Comparison of ENCODE assay signal across 1 cellular context in the genomic region with DNA sequence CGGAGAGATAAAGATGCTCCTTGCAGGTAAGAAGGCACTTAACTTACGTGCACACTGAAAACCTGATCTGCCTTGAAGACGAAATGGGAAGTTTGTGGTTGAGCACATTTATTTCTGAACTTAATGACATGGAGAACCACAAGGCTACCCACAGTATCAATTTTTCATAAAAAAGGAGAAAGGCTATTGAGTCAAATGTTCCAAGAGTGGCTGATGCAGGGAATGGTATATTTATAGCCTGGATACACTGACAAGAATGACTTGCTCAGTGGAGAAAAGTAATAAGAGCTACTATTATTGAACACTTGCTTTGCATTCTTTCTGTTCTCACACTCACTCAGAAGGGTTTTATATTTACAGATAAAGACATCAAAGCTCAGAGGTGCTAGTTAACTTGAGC.
TF ChIP-seq lines count a peak whose summit lies in the region.

No MANE protein-coding gene starts in this region.

TF ChIP-seq in GM23338, 12 proteins besides CTCF, POLR2A, EP300 and RAD21:
- TF ChIP-seq, protein P1, sequence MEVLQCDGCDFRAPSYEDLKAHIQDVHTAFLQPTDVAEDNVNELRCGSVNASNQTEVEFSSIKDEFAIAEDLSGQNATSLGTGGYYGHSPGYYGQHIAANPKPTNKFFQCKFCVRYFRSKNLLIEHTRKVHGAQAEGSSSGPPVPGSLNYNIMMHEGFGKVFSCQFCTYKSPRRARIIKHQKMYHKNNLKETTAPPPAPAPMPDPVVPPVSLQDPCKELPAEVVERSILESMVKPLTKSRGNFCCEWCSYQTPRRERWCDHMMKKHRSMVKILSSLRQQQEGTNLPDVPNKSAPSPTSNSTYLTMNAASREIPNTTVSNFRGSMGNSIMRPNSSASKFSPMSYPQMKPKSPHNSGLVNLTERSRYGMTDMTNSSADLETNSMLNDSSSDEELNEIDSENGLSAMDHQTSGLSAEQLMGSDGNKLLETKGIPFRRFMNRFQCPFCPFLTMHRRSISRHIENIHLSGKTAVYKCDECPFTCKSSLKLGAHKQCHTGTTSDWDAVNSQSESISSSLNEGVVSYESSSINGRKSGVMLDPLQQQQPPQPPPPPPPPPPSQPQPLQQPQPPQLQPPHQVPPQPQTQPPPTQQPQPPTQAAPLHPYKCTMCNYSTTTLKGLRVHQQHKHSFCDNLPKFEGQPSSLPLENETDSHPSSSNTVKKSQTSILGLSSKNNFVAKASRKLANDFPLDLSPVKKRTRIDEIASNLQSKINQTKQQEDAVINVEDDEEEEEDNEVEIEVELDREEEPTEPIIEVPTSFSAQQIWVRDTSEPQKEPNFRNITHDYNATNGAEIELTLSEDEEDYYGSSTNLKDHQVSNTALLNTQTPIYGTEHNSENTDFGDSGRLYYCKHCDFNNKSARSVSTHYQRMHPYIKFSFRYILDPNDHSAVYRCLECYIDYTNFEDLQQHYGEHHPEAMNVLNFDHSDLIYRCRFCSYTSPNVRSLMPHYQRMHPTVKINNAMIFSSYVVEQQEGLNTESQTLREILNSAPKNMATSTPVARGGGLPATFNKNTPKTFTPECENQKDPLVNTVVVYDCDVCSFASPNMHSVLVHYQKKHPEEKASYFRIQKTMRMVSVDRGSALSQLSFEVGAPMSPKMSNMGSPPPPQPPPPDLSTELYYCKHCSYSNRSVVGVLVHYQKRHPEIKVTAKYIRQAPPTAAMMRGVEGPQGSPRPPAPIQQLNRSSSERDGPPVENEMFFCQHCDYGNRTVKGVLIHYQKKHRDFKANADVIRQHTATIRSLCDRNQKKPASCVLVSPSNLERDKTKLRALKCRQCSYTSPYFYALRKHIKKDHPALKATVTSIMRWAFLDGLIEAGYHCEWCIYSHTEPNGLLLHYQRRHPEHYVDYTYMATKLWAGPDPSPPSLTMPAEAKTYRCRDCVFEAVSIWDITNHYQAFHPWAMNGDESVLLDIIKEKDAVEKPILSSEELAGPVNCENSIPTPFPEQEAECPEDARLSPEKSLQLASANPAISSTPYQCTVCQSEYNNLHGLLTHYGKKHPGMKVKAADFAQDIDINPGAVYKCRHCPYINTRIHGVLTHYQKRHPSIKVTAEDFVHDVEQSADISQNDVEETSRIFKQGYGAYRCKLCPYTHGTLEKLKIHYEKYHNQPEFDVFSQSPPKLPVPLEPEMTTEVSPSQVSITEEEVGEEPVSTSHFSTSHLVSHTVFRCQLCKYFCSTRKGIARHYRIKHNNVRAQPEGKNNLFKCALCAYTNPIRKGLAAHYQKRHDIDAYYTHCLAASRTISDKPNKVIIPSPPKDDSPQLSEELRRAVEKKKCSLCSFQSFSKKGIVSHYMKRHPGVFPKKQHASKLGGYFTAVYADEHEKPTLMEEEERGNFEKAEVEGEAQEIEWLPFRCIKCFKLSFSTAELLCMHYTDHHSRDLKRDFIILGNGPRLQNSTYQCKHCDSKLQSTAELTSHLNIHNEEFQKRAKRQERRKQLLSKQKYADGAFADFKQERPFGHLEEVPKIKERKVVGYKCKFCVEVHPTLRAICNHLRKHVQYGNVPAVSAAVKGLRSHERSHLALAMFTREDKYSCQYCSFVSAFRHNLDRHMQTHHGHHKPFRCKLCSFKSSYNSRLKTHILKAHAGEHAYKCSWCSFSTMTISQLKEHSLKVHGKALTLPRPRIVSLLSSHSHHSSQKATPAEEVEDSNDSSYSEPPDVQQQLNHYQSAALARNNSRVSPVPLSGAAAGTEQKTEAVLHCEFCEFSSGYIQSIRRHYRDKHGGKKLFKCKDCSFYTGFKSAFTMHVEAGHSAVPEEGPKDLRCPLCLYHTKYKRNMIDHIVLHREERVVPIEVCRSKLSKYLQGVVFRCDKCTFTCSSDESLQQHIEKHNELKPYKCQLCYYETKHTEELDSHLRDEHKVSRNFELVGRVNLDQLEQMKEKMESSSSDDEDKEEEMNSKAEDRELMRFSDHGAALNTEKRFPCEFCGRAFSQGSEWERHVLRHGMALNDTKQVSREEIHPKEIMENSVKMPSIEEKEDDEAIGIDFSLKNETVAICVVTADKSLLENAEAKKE (CRISPR knock-in tag; IDR thresholded peaks at IDR 0.05) = no peak
- TF ChIP-seq JUNB (IDR thresholded peaks at IDR 0.05; ENCODE audit: unreplicated experiment) (no peak), CREB1 (CRISPR knock-in tag; IDR thresholded peaks at IDR 0.05; ENCODE audit: low read depth) (no peak), NANOG (IDR thresholded peaks at IDR 0.05; ENCODE audit: borderline replicate concordance) (no peak), POLR2AphosphoS5 (IDR thresholded peaks at IDR 0.05; ENCODE audit: low read depth) (no peak), EZH2phosphoT487 (IDR thresholded peaks at IDR 0.05; ENCODE audit: unreplicated experiment) (no peak), ZNF331 (CRISPR knock-in tag; IDR thresholded peaks at IDR 0.05; ENCODE audit: low read depth) (no peak), EZH2 (IDR thresholded peaks at IDR 0.05; ENCODE audit: low read depth, unreplicated experiment) (no peak), STAT1 (IDR thresholded peaks at IDR 0.05; ENCODE audit: unreplicated experiment) (no peak), ZNF114 (CRISPR knock-in tag; IDR thresholded peaks at IDR 0.05) (no peak)
- TF ChIP-seq, protein P2, sequence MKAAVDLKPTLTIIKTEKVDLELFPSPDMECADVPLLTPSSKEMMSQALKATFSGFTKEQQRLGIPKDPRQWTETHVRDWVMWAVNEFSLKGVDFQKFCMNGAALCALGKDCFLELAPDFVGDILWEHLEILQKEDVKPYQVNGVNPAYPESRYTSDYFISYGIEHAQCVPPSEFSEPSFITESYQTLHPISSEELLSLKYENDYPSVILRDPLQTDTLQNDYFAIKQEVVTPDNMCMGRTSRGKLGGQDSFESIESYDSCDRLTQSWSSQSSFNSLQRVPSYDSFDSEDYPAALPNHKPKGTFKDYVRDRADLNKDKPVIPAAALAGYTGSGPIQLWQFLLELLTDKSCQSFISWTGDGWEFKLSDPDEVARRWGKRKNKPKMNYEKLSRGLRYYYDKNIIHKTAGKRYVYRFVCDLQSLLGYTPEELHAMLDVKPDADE (IDR thresholded peaks at IDR 0.05) = no peak
- TF ChIP-seq, protein P3, sequence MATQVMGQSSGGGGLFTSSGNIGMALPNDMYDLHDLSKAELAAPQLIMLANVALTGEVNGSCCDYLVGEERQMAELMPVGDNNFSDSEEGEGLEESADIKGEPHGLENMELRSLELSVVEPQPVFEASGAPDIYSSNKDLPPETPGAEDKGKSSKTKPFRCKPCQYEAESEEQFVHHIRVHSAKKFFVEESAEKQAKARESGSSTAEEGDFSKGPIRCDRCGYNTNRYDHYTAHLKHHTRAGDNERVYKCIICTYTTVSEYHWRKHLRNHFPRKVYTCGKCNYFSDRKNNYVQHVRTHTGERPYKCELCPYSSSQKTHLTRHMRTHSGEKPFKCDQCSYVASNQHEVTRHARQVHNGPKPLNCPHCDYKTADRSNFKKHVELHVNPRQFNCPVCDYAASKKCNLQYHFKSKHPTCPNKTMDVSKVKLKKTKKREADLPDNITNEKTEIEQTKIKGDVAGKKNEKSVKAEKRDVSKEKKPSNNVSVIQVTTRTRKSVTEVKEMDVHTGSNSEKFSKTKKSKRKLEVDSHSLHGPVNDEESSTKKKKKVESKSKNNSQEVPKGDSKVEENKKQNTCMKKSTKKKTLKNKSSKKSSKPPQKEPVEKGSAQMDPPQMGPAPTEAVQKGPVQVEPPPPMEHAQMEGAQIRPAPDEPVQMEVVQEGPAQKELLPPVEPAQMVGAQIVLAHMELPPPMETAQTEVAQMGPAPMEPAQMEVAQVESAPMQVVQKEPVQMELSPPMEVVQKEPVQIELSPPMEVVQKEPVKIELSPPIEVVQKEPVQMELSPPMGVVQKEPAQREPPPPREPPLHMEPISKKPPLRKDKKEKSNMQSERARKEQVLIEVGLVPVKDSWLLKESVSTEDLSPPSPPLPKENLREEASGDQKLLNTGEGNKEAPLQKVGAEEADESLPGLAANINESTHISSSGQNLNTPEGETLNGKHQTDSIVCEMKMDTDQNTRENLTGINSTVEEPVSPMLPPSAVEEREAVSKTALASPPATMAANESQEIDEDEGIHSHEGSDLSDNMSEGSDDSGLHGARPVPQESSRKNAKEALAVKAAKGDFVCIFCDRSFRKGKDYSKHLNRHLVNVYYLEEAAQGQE (IDR thresholded peaks at IDR 0.05; ENCODE audit: unreplicated experiment) = no peak
